ENCODE assay signal across 11 cellular contexts in the genomic region with DNA sequence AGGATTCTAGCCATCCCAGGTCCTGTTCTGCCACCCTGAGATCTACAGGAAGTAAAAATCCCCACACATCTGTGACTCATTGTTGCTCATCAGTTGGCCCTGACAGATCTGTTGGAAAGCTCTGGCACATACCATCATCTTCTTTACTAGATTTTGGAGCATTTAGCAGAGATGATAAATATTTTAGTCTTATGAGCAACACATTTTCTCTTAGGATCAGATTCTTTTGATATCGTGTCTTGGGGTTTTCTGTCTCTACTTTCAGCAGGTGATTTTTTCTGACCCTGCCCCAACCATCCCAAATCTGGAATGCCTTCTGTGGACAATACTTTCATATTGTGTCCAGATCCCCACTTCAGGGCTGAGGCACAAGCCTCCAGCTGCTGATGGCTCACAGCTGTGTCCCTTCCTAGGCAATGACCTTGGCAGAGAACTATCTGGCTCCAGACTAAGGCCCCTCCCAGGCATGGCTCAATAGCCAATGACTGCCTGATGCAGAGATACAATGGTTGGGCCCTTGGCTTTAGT.
DNase-seq lines count a peak whose midpoint lies in the region; ATAC-seq, FAIRE-seq and TF ChIP-seq lines count a peak whose summit lies in the region.
"Had no signal": no experiment of that assay in that cellular context is flagged by ENCODE, and none has a peak within 500 bp of the region (broad histone marks: within the 10 kb centered on the region; RNA-seq: fewer than 3 reads in every experiment).

No MANE protein-coding gene starts in this region.

- intact Hi-C loops in Right ventricle myocardium inferior (cut with DNase I) (no loop called here), cardiac septum (cut with DNase I) (no loop called here), left lung (cut with DNase I) (no loop called here)

- no peak for FAIRE-seq in bronchial epithelial cell (lab: Jason Lieb, UNC)

- peaks cover 8 to 33% of the 10 kb centered on the region in 2 donors for H3K27me3 Mint-ChIP-seq in T-cell
- H3K27me3 Mint-ChIP-seq in CD8-positive, alpha-beta memory T cell, result peaks cover 4 to 36% of the 10 kb centered on the region in 2 donors

- H3K4me3 ChIP-seq in bronchial epithelial cell (ENCODE audit: low read depth, low read length) (no peak overlapping the region), left lung (no peak overlapping the region)
- H3K4me3 ChIP-seq in CD8-positive, alpha-beta memory T cell (ENCODE audit: low read length), result no peak overlapping the region

- no peaks in the 10 kb centered on the region for H3K9me3 ChIP-seq in left lung
- H3K9me3 ChIP-seq in CD8-positive, alpha-beta memory T cell (ENCODE audit: low read length), result no peaks in the 10 kb centered on the region

- TF ChIP-seq CTCF in bronchial epithelial cell (IDR thresholded peaks at IDR 0.05; ENCODE audit: insufficient read depth, low read length, severe bottlenecking) (no peak), left lung (IDR thresholded peaks at IDR 0.05) (no peak)

- ATAC-seq in Right ventricle myocardium inferior (peak; percentile 81), left lung (peak; percentile 52), T-cell (replicated peaks in 1 of 4) (no peak)
- ATAC-seq: activated naive CD8-positive, alpha-beta T cell treated with anti-CD3 and anti-CD28 coated beads, Interleukin-2, amount 50 U/mL, for 24 hours had no signal

- H3K27ac Mint-ChIP-seq in T-cell, result no peak overlapping the region
- no peak overlapping the region for H3K27ac Mint-ChIP-seq in CD8-positive, alpha-beta memory T cell
- H3K27ac Mint-ChIP-seq: activated naive CD8-positive, alpha-beta T cell treated with anti-CD3 and anti-CD28 coated beads, Interleukin-2, amount 50 U/mL, for 24 hours; memory B cell; T-helper 1 cell treated with Interleukin-12 subunit alpha and Interleukin-12 subunit beta and Interleukin-4 antibody, amounts not matched to agents 30 μg/mL and 1 μg/mL, for 36 hours had no signal

- POLR2A ChIA-PET in T-cell (lab: Charles Lee), result no interaction called here
- POLR2A ChIA-PET in CD8-positive, alpha-beta memory T cell (lab: Charles Lee), result no interaction called here

- H3K4me1 Mint-ChIP-seq in T-cell, result no peaks in the 10 kb centered on the region
- H3K4me1 Mint-ChIP-seq in CD8-positive, alpha-beta memory T cell, result no peaks in the 10 kb centered on the region
- H3K4me1 Mint-ChIP-seq: memory B cell had no signal

- H3K36me3 ChIP-seq in bronchial epithelial cell (ENCODE audit: control insufficient read depth, insufficient read depth, low read length), result no peaks in the 10 kb centered on the region
- no peaks in the 10 kb centered on the region for H3K36me3 ChIP-seq in left lung
- no peaks in the 10 kb centered on the region for H3K36me3 ChIP-seq in CD8-positive, alpha-beta memory T cell (ENCODE audit: insufficient read depth, low read length)

- peaks cover 5 to 13% (median 9%) of the 10 kb centered on the region in 3 donors for H3K9me3 Mint-ChIP-seq in T-cell
- peaks cover 0 to 9% (median 7%) of the 10 kb centered on the region in 5 donors for H3K9me3 Mint-ChIP-seq in CD8-positive, alpha-beta memory T cell

- H3K27me3 ChIP-seq in bronchial epithelial cell (ENCODE audit: control insufficient read depth, insufficient read depth, low read length), result no peaks in the 10 kb centered on the region
- H3K27me3 ChIP-seq in left lung, result no peaks in the 10 kb centered on the region
- H3K27me3 ChIP-seq in CD8-positive, alpha-beta memory T cell (ENCODE audit: insufficient read depth, low read length, poor library complexity, severe bottlenecking), result no peaks in the 10 kb centered on the region

- H3K4me3 Mint-ChIP-seq in T-cell, result no peak overlapping the region
- no peak overlapping the region for H3K4me3 Mint-ChIP-seq in CD8-positive, alpha-beta memory T cell
- H3K4me3 Mint-ChIP-seq: activated naive CD8-positive, alpha-beta T cell treated with anti-CD3 and anti-CD28 coated beads, Interleukin-2, amount 50 U/mL, for 24 hours; memory B cell; T-helper 1 cell treated with Interleukin-12 subunit alpha and Interleukin-12 subunit beta and Interleukin-4 antibody, amounts not matched to agents 30 μg/mL and 1 μg/mL, for 36 hours had no signal

- H3K27ac ChIP-seq in left lung, result no peak overlapping the region
- no peak overlapping the region for H3K27ac ChIP-seq in CD8-positive, alpha-beta memory T cell (ENCODE audit: low read depth, low read length)

- CTCF ChIA-PET in T-cell (lab: Charles Lee), result no interaction called here
- CTCF ChIA-PET in CD8-positive, alpha-beta memory T cell (lab: Charles Lee), result no interaction called here

- peak; percentile 76 for DNase-seq in Right ventricle myocardium inferior (ENCODE audit: missing footprints)
- DNase-seq in cardiac septum (ENCODE audit: low spot score), result no peak
- peak; percentile 94 for DNase-seq in bronchial epithelial cell (ENCODE audit: low read depth)
- DNase-seq in left lung, result no peak
- DNase-seq in T-cell, result no peak
- no peak for DNase-seq in CD8-positive, alpha-beta memory T cell
- DNase-seq in stimulated activated CD4-positive, alpha-beta T cell treated with anti-CD3 and anti-CD28 coated beads, Interleukin-4, amount 100 ng/mL, for 4 hours, result no peak
- no peak for DNase-seq in midbrain (lab: John Stamatoyannopoulos, UW)
- DNase-seq: activated naive CD8-positive, alpha-beta T cell treated with anti-CD3 and anti-CD28 coated beads, Interleukin-2, amount 50 U/mL, for 24 hours had no signal

- H3K4me1 ChIP-seq in left lung, result peaks cover 0 to 6% of the 10 kb centered on the region in 2 donors
- no peaks in the 10 kb centered on the region for H3K4me1 ChIP-seq in CD8-positive, alpha-beta memory T cell (ENCODE audit: insufficient read depth, low read length)

- no peaks in the 10 kb centered on the region for H3K36me3 Mint-ChIP-seq in T-cell
- peaks cover 0 to 2% (median 0%) of the 10 kb centered on the region in 3 donors for H3K36me3 Mint-ChIP-seq in CD8-positive, alpha-beta memory T cell

Comparison
In these comparisons a context has a peak if more than half of its experiments do, and no peak if none do; other contexts are left out.
1. DNase-seq: peak in Right ventricle myocardium inferior (single experiment) and bronchial epithelial cell (single experiment); none in cardiac septum (single experiment), left lung (0 of 2), T-cell (0 of 34), CD8-positive, alpha-beta memory T cell (0 of 5), stimulated activated CD4-positive, alpha-beta T cell treated with anti-CD3 and anti-CD28 coated beads, Interleukin-4, amount 100 ng/mL, for 4 hours (0 of 2) and midbrain (single experiment).
2. ATAC-seq: peak in Right ventricle myocardium inferior (single experiment) and left lung (single experiment); none in T-cell (0 of 4).